Comparison of ENCODE assay signal across 1 cellular context in the genomic region with DNA sequence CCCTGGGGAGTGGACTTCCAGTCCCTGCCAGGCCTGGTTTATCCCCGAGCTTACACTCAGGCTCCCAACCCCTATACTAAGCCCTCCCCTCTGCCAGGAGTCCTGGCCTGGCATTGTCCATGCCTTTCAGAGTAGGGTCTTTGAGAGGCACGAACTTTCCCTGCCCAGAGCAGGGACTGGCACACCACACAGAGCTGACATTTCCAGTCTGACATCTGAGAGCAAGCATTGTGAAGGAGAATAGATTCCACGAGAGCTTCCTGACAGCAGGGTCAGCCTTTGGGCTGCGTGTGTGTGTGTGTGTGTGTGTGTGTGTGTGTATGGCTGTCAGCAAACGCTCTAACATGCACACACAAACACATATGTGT.
TF ChIP-seq lines count a peak whose summit lies in the region.

No MANE protein-coding gene starts in this region.

TF ChIP-seq in GM23338, 12 proteins besides CTCF, POLR2A, EP300 and RAD21 (continued from another document):
- TF ChIP-seq, protein P1, sequence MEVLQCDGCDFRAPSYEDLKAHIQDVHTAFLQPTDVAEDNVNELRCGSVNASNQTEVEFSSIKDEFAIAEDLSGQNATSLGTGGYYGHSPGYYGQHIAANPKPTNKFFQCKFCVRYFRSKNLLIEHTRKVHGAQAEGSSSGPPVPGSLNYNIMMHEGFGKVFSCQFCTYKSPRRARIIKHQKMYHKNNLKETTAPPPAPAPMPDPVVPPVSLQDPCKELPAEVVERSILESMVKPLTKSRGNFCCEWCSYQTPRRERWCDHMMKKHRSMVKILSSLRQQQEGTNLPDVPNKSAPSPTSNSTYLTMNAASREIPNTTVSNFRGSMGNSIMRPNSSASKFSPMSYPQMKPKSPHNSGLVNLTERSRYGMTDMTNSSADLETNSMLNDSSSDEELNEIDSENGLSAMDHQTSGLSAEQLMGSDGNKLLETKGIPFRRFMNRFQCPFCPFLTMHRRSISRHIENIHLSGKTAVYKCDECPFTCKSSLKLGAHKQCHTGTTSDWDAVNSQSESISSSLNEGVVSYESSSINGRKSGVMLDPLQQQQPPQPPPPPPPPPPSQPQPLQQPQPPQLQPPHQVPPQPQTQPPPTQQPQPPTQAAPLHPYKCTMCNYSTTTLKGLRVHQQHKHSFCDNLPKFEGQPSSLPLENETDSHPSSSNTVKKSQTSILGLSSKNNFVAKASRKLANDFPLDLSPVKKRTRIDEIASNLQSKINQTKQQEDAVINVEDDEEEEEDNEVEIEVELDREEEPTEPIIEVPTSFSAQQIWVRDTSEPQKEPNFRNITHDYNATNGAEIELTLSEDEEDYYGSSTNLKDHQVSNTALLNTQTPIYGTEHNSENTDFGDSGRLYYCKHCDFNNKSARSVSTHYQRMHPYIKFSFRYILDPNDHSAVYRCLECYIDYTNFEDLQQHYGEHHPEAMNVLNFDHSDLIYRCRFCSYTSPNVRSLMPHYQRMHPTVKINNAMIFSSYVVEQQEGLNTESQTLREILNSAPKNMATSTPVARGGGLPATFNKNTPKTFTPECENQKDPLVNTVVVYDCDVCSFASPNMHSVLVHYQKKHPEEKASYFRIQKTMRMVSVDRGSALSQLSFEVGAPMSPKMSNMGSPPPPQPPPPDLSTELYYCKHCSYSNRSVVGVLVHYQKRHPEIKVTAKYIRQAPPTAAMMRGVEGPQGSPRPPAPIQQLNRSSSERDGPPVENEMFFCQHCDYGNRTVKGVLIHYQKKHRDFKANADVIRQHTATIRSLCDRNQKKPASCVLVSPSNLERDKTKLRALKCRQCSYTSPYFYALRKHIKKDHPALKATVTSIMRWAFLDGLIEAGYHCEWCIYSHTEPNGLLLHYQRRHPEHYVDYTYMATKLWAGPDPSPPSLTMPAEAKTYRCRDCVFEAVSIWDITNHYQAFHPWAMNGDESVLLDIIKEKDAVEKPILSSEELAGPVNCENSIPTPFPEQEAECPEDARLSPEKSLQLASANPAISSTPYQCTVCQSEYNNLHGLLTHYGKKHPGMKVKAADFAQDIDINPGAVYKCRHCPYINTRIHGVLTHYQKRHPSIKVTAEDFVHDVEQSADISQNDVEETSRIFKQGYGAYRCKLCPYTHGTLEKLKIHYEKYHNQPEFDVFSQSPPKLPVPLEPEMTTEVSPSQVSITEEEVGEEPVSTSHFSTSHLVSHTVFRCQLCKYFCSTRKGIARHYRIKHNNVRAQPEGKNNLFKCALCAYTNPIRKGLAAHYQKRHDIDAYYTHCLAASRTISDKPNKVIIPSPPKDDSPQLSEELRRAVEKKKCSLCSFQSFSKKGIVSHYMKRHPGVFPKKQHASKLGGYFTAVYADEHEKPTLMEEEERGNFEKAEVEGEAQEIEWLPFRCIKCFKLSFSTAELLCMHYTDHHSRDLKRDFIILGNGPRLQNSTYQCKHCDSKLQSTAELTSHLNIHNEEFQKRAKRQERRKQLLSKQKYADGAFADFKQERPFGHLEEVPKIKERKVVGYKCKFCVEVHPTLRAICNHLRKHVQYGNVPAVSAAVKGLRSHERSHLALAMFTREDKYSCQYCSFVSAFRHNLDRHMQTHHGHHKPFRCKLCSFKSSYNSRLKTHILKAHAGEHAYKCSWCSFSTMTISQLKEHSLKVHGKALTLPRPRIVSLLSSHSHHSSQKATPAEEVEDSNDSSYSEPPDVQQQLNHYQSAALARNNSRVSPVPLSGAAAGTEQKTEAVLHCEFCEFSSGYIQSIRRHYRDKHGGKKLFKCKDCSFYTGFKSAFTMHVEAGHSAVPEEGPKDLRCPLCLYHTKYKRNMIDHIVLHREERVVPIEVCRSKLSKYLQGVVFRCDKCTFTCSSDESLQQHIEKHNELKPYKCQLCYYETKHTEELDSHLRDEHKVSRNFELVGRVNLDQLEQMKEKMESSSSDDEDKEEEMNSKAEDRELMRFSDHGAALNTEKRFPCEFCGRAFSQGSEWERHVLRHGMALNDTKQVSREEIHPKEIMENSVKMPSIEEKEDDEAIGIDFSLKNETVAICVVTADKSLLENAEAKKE (CRISPR knock-in tag; IDR thresholded peaks at IDR 0.05): no peak
